Comparison of ENCODE assay signal across 37 cellular contexts in genomic region chr4:80586716-80587115, GRCh38.
"Had no signal": no experiment of that assay in that cellular context is flagged by ENCODE, and none has a peak within 500 bp of the region (broad histone marks: within the 10 kb centered on the region; RNA-seq: fewer than 3 reads in every experiment).

No MANE protein-coding gene starts in this region.

- H3K4me1 ChIP-seq: ascending aorta, uterus had no signal

- H3K9me3 ChIP-seq: ascending aorta, ovary, uterus had no signal

- ATAC-seq: effector memory CD8-positive, alpha-beta T cell; esophagus mucosa; left colon; naive thymus-derived CD4-positive, alpha-beta T cell; sciatic nerve; stimulated activated memory B cell treated with anti-CD40 and anti-IgM and Interleukin-4, amounts not matched to agents 10 μg/mL and 1 μg/mL and 100 μg/mL, for 72 hours; stimulated activated naive CD8-positive, alpha-beta T cell treated with anti-CD3 and anti-CD28 coated beads, Interleukin-15, amount 100 ng/mL, for 72 hours had no signal

- H3K4me1 Mint-ChIP-seq: activated naive CD4-positive, alpha-beta T cell treated with anti-CD3 and anti-CD28 coated beads, Interleukin-2, amount 10 ng/mL, durations not matched to agents 7 days and 5 days; activated naive CD8-positive, alpha-beta T cell treated with anti-CD3 and anti-CD28 coated beads, Interleukin-2, amount 10 ng/mL, durations not matched to agents 7 days and 5 days; brain; immature natural killer cell; stimulated activated naive CD8-positive, alpha-beta T cell treated with anti-CD3 and anti-CD28 coated beads, Interleukin-15, amount 100 ng/mL, for 72 hours had no signal

- H3K4me3 Mint-ChIP-seq: activated naive CD4-positive, alpha-beta T cell treated with anti-CD3 and anti-CD28 coated beads, Interleukin-2, amount 10 ng/mL, durations not matched to agents 7 days and 5 days; activated naive CD8-positive, alpha-beta T cell treated with anti-CD3 and anti-CD28 coated beads, Interleukin-2, amount 10 ng/mL, durations not matched to agents 7 days and 5 days; activated T-helper 1 cell treated with anti-CD3 and anti-CD28 coated beads, Interleukin-12 subunit alpha, Interleukin-12 subunit beta, Interleukin-2, Interleukin-4 antibody, amounts not matched to agents 30 ng/mL and 10 ng/mL and 1 ng/mL, durations not matched to agents 14 hours and 24 hours and 36 hours; brain; effector memory CD8-positive, alpha-beta T cell; immature natural killer cell; mesothelial cell of epicardium; naive thymus-derived CD4-positive, alpha-beta T cell; stimulated activated memory B cell treated with anti-CD40 and anti-IgM and Interleukin-4, amounts not matched to agents 10 μg/mL and 1 μg/mL and 100 μg/mL, for 72 hours; stimulated activated naive CD8-positive, alpha-beta T cell treated with anti-CD3 and anti-CD28 coated beads, Interleukin-15, amount 100 ng/mL, for 72 hours; type B pancreatic cell had no signal

- H3K27me3 Mint-ChIP-seq: activated naive CD4-positive, alpha-beta T cell treated with anti-CD3 and anti-CD28 coated beads, Interleukin-2, amount 10 ng/mL, durations not matched to agents 7 days and 5 days; activated naive CD8-positive, alpha-beta T cell treated with anti-CD3 and anti-CD28 coated beads, Interleukin-2, amount 10 ng/mL, durations not matched to agents 7 days and 5 days; naive thymus-derived CD4-positive, alpha-beta T cell; progenitor cell of endocrine pancreas; stimulated activated naive CD8-positive, alpha-beta T cell treated with anti-CD3 and anti-CD28 coated beads, Interleukin-15, amount 100 ng/mL, for 72 hours had no signal

- H3K4me3 ChIP-seq: ascending aorta, coronary artery, dorsolateral prefrontal cortex, ovary, skin epidermis, uterus had no signal

- H3K36me3 ChIP-seq: ascending aorta, ovary, uterus had no signal

- H3K27ac Mint-ChIP-seq: activated naive CD4-positive, alpha-beta T cell treated with anti-CD3 and anti-CD28 coated beads, Interleukin-2, amount 10 ng/mL, durations not matched to agents 7 days and 5 days; activated naive CD8-positive, alpha-beta T cell treated with anti-CD3 and anti-CD28 coated beads, Interleukin-2, amount 10 ng/mL, durations not matched to agents 7 days and 5 days; activated T-helper 1 cell treated with anti-CD3 and anti-CD28 coated beads, Interleukin-12 subunit alpha, Interleukin-12 subunit beta, Interleukin-2, Interleukin-4 antibody, amounts not matched to agents 30 ng/mL and 10 ng/mL and 1 ng/mL, durations not matched to agents 14 hours and 24 hours and 36 hours; brain; effector memory CD8-positive, alpha-beta T cell; immature natural killer cell; mesothelial cell of epicardium; naive thymus-derived CD4-positive, alpha-beta T cell; progenitor cell of endocrine pancreas; stimulated activated memory B cell treated with anti-CD40 and anti-IgM and Interleukin-4, amounts not matched to agents 10 μg/mL and 1 μg/mL and 100 μg/mL, for 72 hours; stimulated activated naive CD8-positive, alpha-beta T cell treated with anti-CD3 and anti-CD28 coated beads, Interleukin-15, amount 100 ng/mL, for 72 hours; type B pancreatic cell had no signal

- H3K27me3 ChIP-seq: ascending aorta, dorsolateral prefrontal cortex, ovary, uterus had no signal

- H3K36me3 Mint-ChIP-seq: activated naive CD4-positive, alpha-beta T cell treated with anti-CD3 and anti-CD28 coated beads, Interleukin-2, amount 10 ng/mL, durations not matched to agents 7 days and 5 days; activated naive CD8-positive, alpha-beta T cell treated with anti-CD3 and anti-CD28 coated beads, Interleukin-2, amount 10 ng/mL, durations not matched to agents 7 days and 5 days; brain; immature natural killer cell; mesothelial cell of epicardium; naive thymus-derived CD4-positive, alpha-beta T cell; stimulated activated memory B cell treated with anti-CD40 and anti-IgM and Interleukin-4, amounts not matched to agents 10 μg/mL and 1 μg/mL and 100 μg/mL, for 72 hours; type B pancreatic cell had no signal

- H3K27ac ChIP-seq: ascending aorta, coronary artery, dorsolateral prefrontal cortex, ovary, skin epidermis, uterus, VCaP had no signal

- H3K9me3 Mint-ChIP-seq: activated naive CD4-positive, alpha-beta T cell treated with anti-CD3 and anti-CD28 coated beads, Interleukin-2, amount 10 ng/mL, durations not matched to agents 7 days and 5 days; activated naive CD8-positive, alpha-beta T cell treated with anti-CD3 and anti-CD28 coated beads, Interleukin-2, amount 10 ng/mL, durations not matched to agents 7 days and 5 days; activated T-helper 1 cell treated with anti-CD3 and anti-CD28 coated beads, Interleukin-12 subunit alpha, Interleukin-12 subunit beta, Interleukin-2, Interleukin-4 antibody, amounts not matched to agents 30 ng/mL and 10 ng/mL and 1 ng/mL, durations not matched to agents 14 hours and 24 hours and 36 hours; brain; effector memory CD8-positive, alpha-beta T cell; immature natural killer cell; mesothelial cell of epicardium; stimulated activated memory B cell treated with anti-CD40 and anti-IgM and Interleukin-4, amounts not matched to agents 10 μg/mL and 1 μg/mL and 100 μg/mL, for 72 hours; stimulated activated naive CD8-positive, alpha-beta T cell treated with anti-CD3 and anti-CD28 coated beads, Interleukin-15, amount 100 ng/mL, for 72 hours; type B pancreatic cell had no signal

- DNase-seq: activated CD4-positive, alpha-beta T cell treated with anti-CD3 and anti-CD28 coated beads for 4 hours; activated CD4-positive, alpha-beta T cell treated with anti-CD3 and anti-CD28 coated beads, Interleukin-2, amount 50 U/mL, for 4 hours; activated CD8-positive, alpha-beta memory T cell treated with anti-CD3 and anti-CD28 coated beads, Interleukin-2, amount 50 U/mL, for 4 hours; activated effector memory CD4-positive, alpha-beta T cell treated with anti-CD3 and anti-CD28 coated beads, Interleukin-2, amount 50 U/mL, for 16 hours; activated naive CD4-positive, alpha-beta T cell treated with anti-CD3 and anti-CD28 coated beads, Interleukin-2, amount 10 ng/mL, durations not matched to agents 7 days and 5 days; activated naive CD8-positive, alpha-beta T cell treated with anti-CD3 and anti-CD28 coated beads, Interleukin-2, amount 10 ng/mL, durations not matched to agents 7 days and 5 days; activated T-cell treated with anti-CD3 and anti-CD28 coated beads, Interleukin-2, amount 50 U/mL, for 1 hour; dorsolateral prefrontal cortex; effector memory CD8-positive, alpha-beta T cell; foreskin fibroblast; head of caudate nucleus; hippocampal formation; immature natural killer cell; kidney; left colon; naive thymus-derived CD4-positive, alpha-beta T cell; ovary; retina; stimulated activated CD4-positive, alpha-beta T cell treated with anti-CD3 and anti-CD28 coated beads, Interleukin-12 subunit alpha, Interleukin-12 subunit beta, amount 100 ng/mL, for 4 hours; stimulated activated CD4-positive, alpha-beta T cell treated with anti-CD3 and anti-CD28 coated beads, Interleukin-4, amount 100 ng/mL, for 4 hours; stimulated activated CD8-positive, alpha-beta memory T cell treated with anti-CD3 and anti-CD28 coated beads, Interleukin-4, amount 100 ng/mL, for 48 hours; stimulated activated naive CD8-positive, alpha-beta T cell treated with anti-CD3 and anti-CD28 coated beads, Interleukin-15, amount 100 ng/mL, for 72 hours; substantia nigra; T-helper 9 cell; uterus had no signal
